29 cellular contexts compared by ENCODE assay signal in genomic region chr20:22924949-22925612, GRCh38.
DNase-seq lines count a peak whose midpoint lies in the region; ATAC-seq lines count a peak whose summit lies in the region.
"Had no signal": no experiment of that assay in that cellular context is flagged by ENCODE, and none has a peak within 500 bp of the region (broad histone marks: within the 10 kb centered on the region; RNA-seq: fewer than 3 reads in every experiment).

No MANE protein-coding gene starts in this region.

- H3K4me1 ChIP-seq in BLaER1 = peaks cover 48% of the 10 kb centered on the region
- H3K4me1 ChIP-seq: Caco-2, Peyer's patch, psoas muscle, suprapubic skin had no signal

- H3K27ac ChIP-seq in BLaER1 = no peak overlapping the region
- H3K27ac ChIP-seq: C4-2B, coronary artery, epithelial cell of prostate, left lung, Peyer's patch, psoas muscle, suprapubic skin, VCaP had no signal

- no peaks in the 10 kb centered on the region for H3K36me3 ChIP-seq in BLaER1
- H3K36me3 ChIP-seq: left lung, Peyer's patch, suprapubic skin had no signal

- H3K9ac ChIP-seq in BLaER1 = no peak overlapping the region

- peak overlapping the region; percentile 6; the same call in 1 of the 2 replicates for H3K4me2 ChIP-seq in BLaER1

- no peak for ATAC-seq in HG03378 (IDR thresholded peaks at IDR 0.05; ENCODE audit: unreplicated experiment)
- ATAC-seq in HG03439 (IDR thresholded peaks at IDR 0.05; ENCODE audit: unreplicated experiment) = no peak
- no peak for ATAC-seq in GM19023 (IDR thresholded peaks at IDR 0.05; ENCODE audit: unreplicated experiment)
- ATAC-seq: HepG2, left lung, natural killer cell, psoas muscle had no signal

- peak; percentile 47 for DNase-seq in CD1c-positive myeloid dendritic cell (ENCODE audit: extremely low spot score)
- peak; percentile 60 for DNase-seq in MV-4-11 (lab: John Stamatoyannopoulos, UW)
- peak; percentile 31 for DNase-seq in left kidney (ENCODE audit: low read depth, low spot score)
- no peak for DNase-seq in OCI-M2 (lab: John Stamatoyannopoulos, UW; ENCODE audit: unreplicated experiment)
- DNase-seq: activated CD4-positive, alpha-beta T cell treated with anti-CD3 and anti-CD28 coated beads for 4 hours; Caco-2; DMS53; effector memory CD4-positive, alpha-beta T cell; GF-D8; HCEC 1CT; Kasumi-1; left lung; natural killer cell; NCI-H1436; NCI-H2081 treated with DMSO at 0.1 percent for 48 hours; Peyer's patch; psoas muscle; stimulated activated naive CD4-positive, alpha-beta T cell treated with Interleukin-2 at 50 U/mL for 16 hours; SW 1271 had no signal

- H3K4me3 ChIP-seq in BLaER1 = no peak overlapping the region
- H3K4me3 ChIP-seq: coronary artery, left lung, Peyer's patch, psoas muscle, suprapubic skin had no signal

- H4K20me1 ChIP-seq in BLaER1 = no peaks in the 10 kb centered on the region

- no peaks in the 10 kb centered on the region for H3K27me3 ChIP-seq in BLaER1
- H3K27me3 ChIP-seq: Peyer's patch, suprapubic skin had no signal

- no peaks in the 10 kb centered on the region for H3K9me3 ChIP-seq in BLaER1
- H3K9me3 ChIP-seq: Caco-2, left lung, Peyer's patch, psoas muscle, suprapubic skin had no signal
